8 cellular contexts compared by ENCODE assay signal in the genomic region with DNA sequence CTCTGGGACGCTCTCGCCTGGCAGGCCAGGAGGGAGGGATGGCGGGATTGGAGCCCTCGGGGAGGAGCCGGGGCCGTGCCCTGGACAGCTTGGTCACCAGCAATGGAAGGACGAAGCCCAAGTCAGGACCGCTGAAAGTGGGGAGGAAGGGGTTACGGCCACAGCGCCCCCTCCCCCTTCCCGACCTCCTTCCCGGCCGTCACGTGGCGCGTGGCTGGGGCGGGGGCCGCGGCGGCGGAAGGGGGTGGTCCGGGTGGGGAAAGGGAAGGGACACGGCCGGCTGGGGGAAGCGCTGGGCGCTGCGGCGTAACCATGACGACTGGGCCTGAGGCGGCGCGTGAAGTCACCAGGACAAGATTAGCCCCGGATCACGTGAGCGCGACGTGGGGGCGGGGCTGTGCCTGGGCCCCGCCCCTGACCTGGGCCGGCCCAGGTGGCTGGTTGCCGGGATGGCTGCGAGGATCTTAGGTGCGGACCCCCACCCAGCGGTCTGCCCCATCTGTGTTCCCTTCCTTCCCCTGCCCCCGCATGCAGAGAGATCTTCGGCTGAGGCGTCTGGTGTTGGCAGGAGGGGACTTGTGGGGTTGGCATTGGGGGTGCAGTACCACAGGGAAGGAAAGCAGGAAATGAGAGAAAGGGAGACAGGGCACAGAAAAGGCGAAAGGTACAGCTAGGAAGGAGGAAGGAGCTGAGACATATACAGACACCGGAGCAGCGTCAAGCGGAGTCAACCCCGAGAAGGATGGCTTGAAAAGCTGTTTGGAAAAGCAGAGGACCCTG. TPM values are rescaled to one million over a fixed set of nuclear protein-coding genes. Genes with fewer than 3 reads are reported as not detected.
A peak's percentile ranks its signal among the peaks of the same experiment; 100 is the strongest.
DNase-seq lines count a peak whose midpoint lies in the region; ATAC-seq, FAIRE-seq and TF ChIP-seq lines count a peak whose summit lies in the region.

No MANE protein-coding gene starts in this region.

- H3K4me1 ChIP-seq in ACC112 (ENCODE audit: control insufficient read depth, insufficient read depth, low read length, unreplicated experiment), result peaks cover 34% of the 10 kb centered on the region
- peaks cover 14% of the 10 kb centered on the region for H3K4me1 ChIP-seq in keratinocyte (ENCODE audit: control insufficient read depth, extremely low read depth, insufficient read depth, low read length)

- peak overlapping the region; percentile 95 for H3K4me2 ChIP-seq in keratinocyte (ENCODE audit: control insufficient read depth, extremely low read depth, insufficient read depth, low read depth, low read length)

- dilution Hi-C loops in keratinocyte (cut with MboI; ENCODE audit: extremely low pct_ligation_motif_present, low sequenced_read_pairs), result no loop called here

- H3K79me2 ChIP-seq in ACC112 (ENCODE audit: control insufficient read depth, insufficient read depth, low read length, unreplicated experiment) (peaks cover 41% of the 10 kb centered on the region), keratinocyte (ENCODE audit: control insufficient read depth, insufficient read depth, low read length) (no peaks in the 10 kb centered on the region)

- TF ChIP-seq CTCF in keratinocyte (optimal IDR thresholded peaks at IDR 0.05 in 1 of 3, IDR thresholded peaks at IDR 0.05 in 1 of 3, conservative IDR thresholded peaks at IDR 0.05 in 1 of 3; ENCODE audit: extremely low read depth in 1 of 3, insufficient read depth in 2 of 3, low read length in 3 of 3), result no peak

- H3K9me3 ChIP-seq in keratinocyte (ENCODE audit: control insufficient read depth, low read depth, low read length), result no peaks in the 10 kb centered on the region

- peak; percentile 95 for DNase-seq in NCI-H2227 (lab: John Stamatoyannopoulos, UW; ENCODE audit: unreplicated experiment)
- DNase-seq in central memory CD4-positive, alpha-beta T cell, result peak; percentile 80
- DNase-seq in keratinocyte (ENCODE audit: low read depth, low spot score), result peak; percentile 58
- DNase-seq in stimulated activated CD4-positive, alpha-beta T cell treated with anti-CD3 and anti-CD28 coated beads, Interleukin-12 subunit alpha, Interleukin-12 subunit beta, amount 100 ng/mL, for 4 hours, result peak; percentile 84

- H3K4me3 ChIP-seq in ACC112 (ENCODE audit: low read depth, low read length), result peak overlapping the region; percentile 75
- H3K4me3 ChIP-seq in keratinocyte (ENCODE audit: control insufficient read depth in 2 of 3, extremely low read depth in 1 of 3, insufficient read depth in 2 of 3, low read depth in 1 of 3, low read length in 3 of 3), result peak overlapping the region; percentile 30 to 48 (median 46)

- ATAC-seq in GM18867 (IDR thresholded peaks at IDR 0.05; ENCODE audit: unreplicated experiment), result peak; percentile 93
- peak; percentile 91 for ATAC-seq in HG03108 (IDR thresholded peaks at IDR 0.05; ENCODE audit: unreplicated experiment)
- ATAC-seq in activated CD4-positive, CD25-positive, alpha-beta regulatory T cell treated with anti-CD3 and anti-CD28 coated beads, Interleukin-2, amount 50 U/mL, for 24 hours, result peak; percentile 95

- H3K36me3 ChIP-seq in ACC112 (ENCODE audit: insufficient read depth, low read length), result no peaks in the 10 kb centered on the region
- no peaks in the 10 kb centered on the region for H3K36me3 ChIP-seq in keratinocyte (ENCODE audit: control insufficient read depth in 2 of 2, extremely low read depth in 1 of 2, insufficient read depth in 2 of 2, low read length in 2 of 2)

- FAIRE-seq in keratinocyte (lab: Jason Lieb, UNC), result no peak

- H3K27ac ChIP-seq in ACC112 (ENCODE audit: low read depth, low read length) (peak overlapping the region; percentile 52), keratinocyte (ENCODE audit: control insufficient read depth, insufficient read depth, low read length) (peak overlapping the region; percentile 41)

- H2AFZ ChIP-seq in ACC112 (ENCODE audit: low read length, unreplicated experiment) (peak overlapping the region; percentile 24), keratinocyte (ENCODE audit: control insufficient read depth, low read length) (peak overlapping the region; percentile 85)

- H3K27me3 ChIP-seq in ACC112 (ENCODE audit: insufficient read depth, low read length), result no peaks in the 10 kb centered on the region
- no peaks in the 10 kb centered on the region for H3K27me3 ChIP-seq in keratinocyte (ENCODE audit: control insufficient read depth, extremely low read depth, insufficient read depth, low read length)

- peak overlapping the region; percentile 58 for H3K9ac ChIP-seq in keratinocyte (ENCODE audit: control insufficient read depth, extremely low read depth, insufficient read depth, low read length)

- H3K9me1 ChIP-seq in keratinocyte (ENCODE audit: control insufficient read depth, extremely low read depth, insufficient read depth, low read length), result no peaks in the 10 kb centered on the region

- no peaks in the 10 kb centered on the region for H4K20me1 ChIP-seq in keratinocyte (ENCODE audit: control insufficient read depth, extremely low read depth, insufficient read depth, low read length)

RNA-seq across cellular contexts. Expression of a gene that starts 6.2 kb away (rescaled TPM):
- polyA plus RNA-seq in keratinocyte, result 8.7 to 21.8 TPM (median 13.4 TPM) in 3 replicates
- 5.1 TPM for polyA plus RNA-seq in keratinocyte (2011; ENCODE audit: low read depth)
- polyA plus RNA-seq in keratinocyte (2011; cell fraction: cytosol; rRNA removed), result 4.5 and 5.4 TPM in 2 replicates
- 45.3 and 68.1 TPM in 2 replicates for polyA plus RNA-seq in keratinocyte (2011; cell fraction: nucleus; rRNA removed)
- 5.9 and 7.0 TPM in 2 replicates for polyA plus RNA-seq in keratinocyte (2012; ENCODE audit: low replicate concordance)
- 10.7 to 16.4 TPM (median 13.3 TPM) in 3 replicates for polyA minus RNA-seq in keratinocyte
- polyA minus RNA-seq in keratinocyte (2011; cell fraction: cytosol; rRNA and poly(A)+ RNA removed), result 6.3 TPM
- 8.4 and 13.5 TPM in 2 replicates for polyA minus RNA-seq in keratinocyte (2011; cell fraction: nucleus; rRNA and poly(A)+ RNA removed)

RNA-seq across cellular contexts. Expression of a gene that starts 8.1 kb away (rescaled TPM):
- polyA plus RNA-seq in keratinocyte, result 21.0 to 30.3 TPM (median 28.4 TPM) in 3 replicates
- 3.2 TPM for polyA plus RNA-seq in keratinocyte (2011; ENCODE audit: low read depth)
- polyA plus RNA-seq in keratinocyte (2011; cell fraction: cytosol; rRNA removed), result 16.6 and 25.3 TPM in 2 replicates
- polyA plus RNA-seq in keratinocyte (2011; cell fraction: nucleus; rRNA removed), result 51.7 and 52.1 TPM in 2 replicates
- polyA plus RNA-seq in keratinocyte (2012; ENCODE audit: low replicate concordance), result 16.9 and 28.4 TPM in 2 replicates
- polyA minus RNA-seq in keratinocyte, result 19.0 to 24.6 TPM (median 20.8 TPM) in 3 replicates
- 24.7 TPM for polyA minus RNA-seq in keratinocyte (2011; cell fraction: cytosol; rRNA and poly(A)+ RNA removed)
- 9.2 and 9.8 TPM in 2 replicates for polyA minus RNA-seq in keratinocyte (2011; cell fraction: nucleus; rRNA and poly(A)+ RNA removed)

RNA-seq across cellular contexts. Expression of a gene that starts 14.3 kb away (rescaled TPM):
- polyA plus RNA-seq in keratinocyte, result not detected in 3 replicates
- polyA plus RNA-seq in keratinocyte (2011; ENCODE audit: low read depth), result not detected
- polyA plus RNA-seq in keratinocyte (2011; cell fraction: cytosol; rRNA removed), result not detected in 2 replicates
- not detected in 2 replicates for polyA plus RNA-seq in keratinocyte (2011; cell fraction: nucleus; rRNA removed)
- polyA plus RNA-seq in keratinocyte (2012; ENCODE audit: low replicate concordance), result 0.39 TPM in 1 of 2 replicates, not detected in the other
- not detected in 3 replicates for polyA minus RNA-seq in keratinocyte
- not detected for polyA minus RNA-seq in keratinocyte (2011; cell fraction: cytosol; rRNA and poly(A)+ RNA removed)
- not detected in 2 replicates for polyA minus RNA-seq in keratinocyte (2011; cell fraction: nucleus; rRNA and poly(A)+ RNA removed)

RNA-seq across cellular contexts. Expression of a gene that starts 41.1 kb away (rescaled TPM):
- polyA plus RNA-seq in keratinocyte, result 179 to 329 TPM (median 238 TPM) in 3 replicates
- 416 TPM for polyA plus RNA-seq in keratinocyte (2011; ENCODE audit: low read depth)
- polyA plus RNA-seq in keratinocyte (2011; cell fraction: cytosol; rRNA removed), result 288 and 302 TPM in 2 replicates
- polyA plus RNA-seq in keratinocyte (2011; cell fraction: nucleus; rRNA removed), result 296 and 334 TPM in 2 replicates
- 433 and 498 TPM in 2 replicates for polyA plus RNA-seq in keratinocyte (2012; ENCODE audit: low replicate concordance)
- polyA minus RNA-seq in keratinocyte, result 381 to 766 TPM (median 570 TPM) in 3 replicates
- 308 TPM for polyA minus RNA-seq in keratinocyte (2011; cell fraction: cytosol; rRNA and poly(A)+ RNA removed)
- 104 and 166 TPM in 2 replicates for polyA minus RNA-seq in keratinocyte (2011; cell fraction: nucleus; rRNA and poly(A)+ RNA removed)

RNA-seq across cellular contexts. Expression of a gene that starts 51.5 kb away (rescaled TPM):
- 81.1 to 128 TPM (median 104 TPM) in 3 replicates for polyA plus RNA-seq in keratinocyte
- polyA plus RNA-seq in keratinocyte (2011; ENCODE audit: low read depth), result 69.6 TPM
- polyA plus RNA-seq in keratinocyte (2011; cell fraction: cytosol; rRNA removed), result 152 and 166 TPM in 2 replicates
- polyA plus RNA-seq in keratinocyte (2011; cell fraction: nucleus; rRNA removed), result 67.9 and 77.8 TPM in 2 replicates
- 120 and 191 TPM in 2 replicates for polyA plus RNA-seq in keratinocyte (2012; ENCODE audit: low replicate concordance)
- 85.6 to 98.3 TPM (median 88.7 TPM) in 3 replicates for polyA minus RNA-seq in keratinocyte
- polyA minus RNA-seq in keratinocyte (2011; cell fraction: cytosol; rRNA and poly(A)+ RNA removed), result 62.2 TPM
- 10.1 and 18.5 TPM in 2 replicates for polyA minus RNA-seq in keratinocyte (2011; cell fraction: nucleus; rRNA and poly(A)+ RNA removed)

Comparison
In these comparisons a context has a peak if more than half of its experiments do, and no peak if none do; other contexts are left out.
1. Peak in every context shown above with its lines: DNase-seq, ATAC-seq, H3K4me3 ChIP-seq and H3K27ac ChIP-seq.